Comparison of ENCODE assay signal across 8 cellular contexts in genomic region chr12:4107436-4107878, GRCh38.
DNase-seq lines count a peak whose midpoint lies in the region; ATAC-seq and TF ChIP-seq lines count a peak whose summit lies in the region.

No MANE protein-coding gene starts in this region.

- H3K4me2 ChIP-seq in mesendoderm (ENCODE audit: low read length) = no peak overlapping the region

- no peak overlapping the region for H4K8ac ChIP-seq in mesendoderm (ENCODE audit: low read depth, low read length)

- peak; percentile 71 for DNase-seq in HEK293T (ENCODE audit: extremely low spot score)
- DNase-seq in MG63 = peak; percentile 18
- peak; percentile 70 for DNase-seq in colonic mucosa
- DNase-seq in mesendoderm = peak; percentile 90
- DNase-seq in superior temporal gyrus (ENCODE audit: extremely low spot score) = peak; percentile 29
- DNase-seq in DMS79 treated with DMSO at 0.1 percent for 48 hours (lab: John Stamatoyannopoulos, UW) = no peak

- H3K4me3 ChIP-seq in MG63 = no peak overlapping the region
- no peak overlapping the region for H3K4me3 ChIP-seq in colonic mucosa
- H3K4me3 ChIP-seq in mesendoderm (ENCODE audit: low read length) = no peak overlapping the region

- H3K27ac ChIP-seq in colonic mucosa = no peak overlapping the region
- no peak overlapping the region for H3K27ac ChIP-seq in mesendoderm (ENCODE audit: low read depth, low read length)

- H3K23ac ChIP-seq in mesendoderm (ENCODE audit: low read length) = no peak overlapping the region

- H3K9ac ChIP-seq in colonic mucosa (ENCODE audit: low read depth in 2 of 2, low read length in 2 of 2) (no peak overlapping the region), mesendoderm (ENCODE audit: low read length) (no peak overlapping the region)

- H3K56ac ChIP-seq in mesendoderm (ENCODE audit: low read length) = no peak overlapping the region

- H2BK5ac ChIP-seq in mesendoderm (ENCODE audit: low read length) = no peak overlapping the region

- H4K5ac ChIP-seq in mesendoderm (ENCODE audit: low read length) = no peak overlapping the region

- no peaks in the 10 kb centered on the region for H3K4me1 ChIP-seq in colonic mucosa
- H3K4me1 ChIP-seq in mesendoderm (ENCODE audit: control insufficient read depth, low read depth, low read length) = no peaks in the 10 kb centered on the region

- H2BK15ac ChIP-seq in mesendoderm (replicated peaks; ENCODE audit: low read depth) = no peak overlapping the region

- H3K18ac ChIP-seq in mesendoderm (ENCODE audit: low read length) = no peak overlapping the region

- intact Hi-C loops in colonic mucosa (cut with DNase I) = loop anchor here (5.0 kb wide), 1 partner anchor 170 kb away; no protein-coding TSS in a partner anchor

- H3K79me2 ChIP-seq in mesendoderm (ENCODE audit: control insufficient read depth, insufficient read depth, low read length) = no peaks in the 10 kb centered on the region

- no peak overlapping the region for H3K4ac ChIP-seq in mesendoderm (ENCODE audit: low read depth, low read length)

- H3K79me1 ChIP-seq in mesendoderm (ENCODE audit: low read length) = no peaks in the 10 kb centered on the region

- H3K27me3 ChIP-seq in MG63 (peaks cover 9% of the 10 kb centered on the region; the same call in 1 of the 2 replicates), colonic mucosa (no peaks in the 10 kb centered on the region), mesendoderm (ENCODE audit: insufficient read depth, low read length, poor library complexity) (no peaks in the 10 kb centered on the region)

- H3K9me3 ChIP-seq in MG63 (no peaks in the 10 kb centered on the region), colonic mucosa (no peaks in the 10 kb centered on the region)

- TF ChIP-seq CTCF in colonic mucosa (IDR thresholded peaks at IDR 0.05) = peak; percentile 71

- H3K36me3 ChIP-seq in MG63 (no peaks in the 10 kb centered on the region), colonic mucosa (no peaks in the 10 kb centered on the region), mesendoderm (ENCODE audit: control insufficient read depth, insufficient read depth, low read length) (no peaks in the 10 kb centered on the region)

- peak; percentile 85 for ATAC-seq in GM18498 (IDR thresholded peaks at IDR 0.05; ENCODE audit: unreplicated experiment)
- ATAC-seq in activated CD4-positive, CD25-positive, alpha-beta regulatory T cell treated with anti-CD3 and anti-CD28 coated beads, Interleukin-2, amount 50 U/mL, for 24 hours = peak; percentile 91 to 95

- POLR2A ChIA-PET in HEK293T (lab: Yijun Ruan, JAX) = interaction anchor here (0.6 kb wide), 1 partner anchor 166 kb away, joined by 3 read pairs; the partner anchor contains the start of gene CCND2

- H2AK5ac ChIP-seq in mesendoderm (ENCODE audit: low read length) = no peak overlapping the region

- CTCF ChIA-PET in HEK293T (lab: Yijun Ruan, JAX) = interaction anchor here (0.6 to 1.4 kb wide), 5 partner anchors 11 to 170 kb away, joined by 3 to 7 read pairs (median 3); no protein-coding TSS in a partner anchor

- no peak overlapping the region for H2BK120ac ChIP-seq in mesendoderm (ENCODE audit: low read depth, low read length)

- WGBS in mesendoderm (ENCODE audit: extremely low coverage, insufficient coverage, low lambda C conversion rate) = no CpG with 5 or more reads among the region's 6 CpGs

TF ChIP-seq in HEK293T, 16 proteins besides CTCF, POLR2A, EP300 and RAD21:
- TF ChIP-seq TARDBP (IDR thresholded peaks at IDR 0.05) = no peak
- TF ChIP-seq FOXK2 (IDR thresholded peaks at IDR 0.05) = no peak
